11 cellular contexts compared by ENCODE assay signal in the genomic region with DNA sequence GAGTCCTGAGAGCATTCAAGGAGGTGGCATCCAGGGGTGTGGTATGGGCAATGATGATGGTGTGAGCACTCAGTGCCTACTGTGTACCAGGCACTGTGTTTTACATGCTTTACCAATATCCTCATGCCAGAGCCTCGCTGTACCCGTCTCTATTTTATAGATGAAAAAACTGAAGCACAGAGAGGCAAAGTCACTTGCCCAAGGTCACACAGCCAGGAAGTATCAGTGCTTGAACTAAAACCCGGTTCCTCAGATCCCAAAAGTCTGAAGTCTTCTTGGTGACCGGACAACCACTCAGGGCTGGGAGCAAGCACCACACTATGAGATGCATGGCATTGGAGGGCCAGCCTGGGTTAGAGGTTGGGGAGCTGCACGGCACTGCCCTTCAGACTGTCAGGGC.
DNase-seq lines count a peak whose midpoint lies in the region; ATAC-seq, FAIRE-seq and TF ChIP-seq lines count a peak whose summit lies in the region.
"Had no signal": no experiment of that assay in that cellular context is flagged by ENCODE, and none has a peak within 500 bp of the region (broad histone marks: within the 10 kb centered on the region; RNA-seq: fewer than 3 reads in every experiment).

No MANE protein-coding gene starts in this region.

- H3K18ac ChIP-seq in neuronal stem cell (ENCODE audit: low read length): no peak overlapping the region

- no peaks in the 10 kb centered on the region for H3K36me3 ChIP-seq in neuronal stem cell (replicated peaks in 1 of 2; ENCODE audit: control insufficient read depth in 2 of 2, insufficient read depth in 2 of 2, low read length in 2 of 2)

- H3K4me3 ChIP-seq in A549 (no peak overlapping the region), neuronal stem cell (ENCODE audit: low read length in 2 of 2) (no peak overlapping the region)

- peaks cover 0 to 6% (median 0%) of the 10 kb centered on the region in 3 donors for H3K27me3 Mint-ChIP-seq in CD14-positive monocyte (ENCODE audit: low read depth in 3 of 3)

- H3K9me3 Mint-ChIP-seq in CD14-positive monocyte: peaks cover 0 to 3% (median 0%) of the 10 kb centered on the region in 7 donors
- H3K9me3 Mint-ChIP-seq in stimulated activated effector memory CD8-positive, alpha-beta T cell treated with anti-CD3 and anti-CD28 coated beads, Interleukin-12 subunit alpha, Interleukin-12 subunit beta, amount 100 ng/mL, for 72 hours: no peaks in the 10 kb centered on the region

- no peak for FAIRE-seq in A549 (lab: Jason Lieb, UNC)

- no peak overlapping the region for H3K9ac ChIP-seq in neuronal stem cell (ENCODE audit: low read depth, low read length, poor library complexity)

- no peak overlapping the region for H2BK12ac ChIP-seq in neuronal stem cell (ENCODE audit: low read length)

- CTCF ChIA-PET in A549 (lab: Yijun Ruan, JAX): interaction anchor here (1.5 kb wide), 1 partner anchor 275 kb away, joined by 7 read pairs; no protein-coding TSS in a partner anchor

- H3K36me3 Mint-ChIP-seq in CD14-positive monocyte: no peaks in the 10 kb centered on the region
- H3K36me3 Mint-ChIP-seq in stimulated activated effector memory CD8-positive, alpha-beta T cell treated with anti-CD3 and anti-CD28 coated beads, Interleukin-12 subunit alpha, Interleukin-12 subunit beta, amount 100 ng/mL, for 72 hours: no peaks in the 10 kb centered on the region
- H3K36me3 Mint-ChIP-seq: CD8-positive, alpha-beta memory T cell had no signal

- H2AK5ac ChIP-seq in neuronal stem cell (ENCODE audit: low read depth, low read length): peak overlapping the region; percentile 40

- H3K27ac Mint-ChIP-seq in CD14-positive monocyte: no peak overlapping the region
- no peak overlapping the region for H3K27ac Mint-ChIP-seq in stimulated activated effector memory CD8-positive, alpha-beta T cell treated with anti-CD3 and anti-CD28 coated beads, Interleukin-12 subunit alpha, Interleukin-12 subunit beta, amount 100 ng/mL, for 72 hours
- H3K27ac Mint-ChIP-seq: CD8-positive, alpha-beta memory T cell had no signal

- H3K27ac ChIP-seq in A549 (no peak overlapping the region), neuronal stem cell (replicated peaks; ENCODE audit: low read length) (no peak overlapping the region)

- H3K4me3 Mint-ChIP-seq in CD14-positive monocyte: no peak overlapping the region
- H3K4me3 Mint-ChIP-seq in stimulated activated effector memory CD8-positive, alpha-beta T cell treated with anti-CD3 and anti-CD28 coated beads, Interleukin-12 subunit alpha, Interleukin-12 subunit beta, amount 100 ng/mL, for 72 hours: no peak overlapping the region
- H3K4me3 Mint-ChIP-seq: CD8-positive, alpha-beta memory T cell had no signal

- no peak overlapping the region for H2BK15ac ChIP-seq in neuronal stem cell (ENCODE audit: low read length)

- TF ChIP-seq CTCF in A549 (IDR thresholded peaks at IDR 0.05) (no peak), CD14-positive monocyte (IDR thresholded peaks at IDR 0.05) (no peak)

- H4K91ac ChIP-seq in neuronal stem cell (ENCODE audit: low read depth, low read length, poor library complexity): no peak overlapping the region

- peak overlapping the region; percentile 14 for H3K4ac ChIP-seq in neuronal stem cell (ENCODE audit: low read length)

- WGBS in A549 (ENCODE audit: missing lambda C conversion rate): 13% methylated on average over 5 of the region's 5 CpGs
- no CpG with 5 or more reads among the region's 5 CpGs for WGBS in neuronal stem cell (ENCODE audit: extremely low coverage in 2 of 2, insufficient read length in 2 of 2, insufficient replicate concordance in 1 of 2), 2 donors

- H3K27me3 ChIP-seq in neuronal stem cell (ENCODE audit: control insufficient read depth in 3 of 3, insufficient read depth in 3 of 3, low read depth in 1 of 3, low read length in 3 of 3): no peaks in the 10 kb centered on the region

- no peak for TF ChIP-seq RAD21 in A549 (conservative IDR thresholded peaks at IDR 0.05 in 1 of 2, IDR thresholded peaks at IDR 0.05 in 1 of 2)

- TF ChIP-seq POLR2A in A549 (IDR thresholded peaks at IDR 0.05; ENCODE audit: low read length): no peak

- H3K4me2 ChIP-seq in A549 (no peak overlapping the region), neuronal stem cell (ENCODE audit: insufficient read depth, low read length, poor library complexity, severe bottlenecking) (no peak overlapping the region)

- H3K4me1 Mint-ChIP-seq in CD14-positive monocyte: no peaks in the 10 kb centered on the region
- no peaks in the 10 kb centered on the region for H3K4me1 Mint-ChIP-seq in stimulated activated effector memory CD8-positive, alpha-beta T cell treated with anti-CD3 and anti-CD28 coated beads, Interleukin-12 subunit alpha, Interleukin-12 subunit beta, amount 100 ng/mL, for 72 hours
- H3K4me1 Mint-ChIP-seq: CD8-positive, alpha-beta memory T cell had no signal

- H2BK120ac ChIP-seq in neuronal stem cell (ENCODE audit: low read depth, low read length): no peak overlapping the region

- no peaks in the 10 kb centered on the region for H3K79me1 ChIP-seq in neuronal stem cell (ENCODE audit: low read depth, low read length)

- TF ChIP-seq EP300 in A549 (IDR thresholded peaks at IDR 0.05): no peak

- H3K4me1 ChIP-seq in A549: no peaks in the 10 kb centered on the region
- no peaks in the 10 kb centered on the region for H3K4me1 ChIP-seq in neuronal stem cell (ENCODE audit: control insufficient read depth in 2 of 2, insufficient read depth in 1 of 2, low read depth in 1 of 2, low read length in 2 of 2)

- H3K9me3 ChIP-seq in A549 (peaks cover 15% of the 10 kb centered on the region; the same call in 1 of the 3 replicates), neuronal stem cell (replicated peaks in 1 of 2; ENCODE audit: control insufficient read depth in 2 of 2, insufficient read depth in 1 of 2, low read depth in 1 of 2, low read length in 2 of 2) (no peaks in the 10 kb centered on the region)

- POLR2A ChIA-PET in A549 (lab: Yijun Ruan, JAX): no interaction called here

- DNase-seq in A549 (ENCODE audit: low read depth in 1 of 2, low spot score in 1 of 2): no peak
- peak; percentile 7 for DNase-seq in CD14-positive monocyte (ENCODE audit: low spot score)
- DNase-seq in neuronal stem cell (ENCODE audit: low spot score): no peak
- DNase-seq in stimulated activated effector memory CD8-positive, alpha-beta T cell treated with anti-CD3 and anti-CD28 coated beads, Interleukin-12 subunit alpha, Interleukin-12 subunit beta, amount 100 ng/mL, for 72 hours (ENCODE audit: low spot score in 2 of 2): no peak
- no peak for DNase-seq in NK-92 (lab: John Stamatoyannopoulos, UW; ENCODE audit: unreplicated experiment)
- no peak for DNase-seq in activated CD4-positive, alpha-beta T cell treated with anti-CD3 and anti-CD28 coated beads, Interleukin-2, amount 50 U/mL, for 48 hours
- DNase-seq: DMS53, GF-D8, HCEC 1CT had no signal

- H4K8ac ChIP-seq in neuronal stem cell (ENCODE audit: low read depth, low read length): no peak overlapping the region

- no peak overlapping the region for H2BK5ac ChIP-seq in neuronal stem cell (ENCODE audit: low read length)

- H2AFZ ChIP-seq in neuronal stem cell (ENCODE audit: low read length): no peak overlapping the region

- intact Hi-C loops in CD14-positive monocyte (cut with micrococcal nuclease): no loop called here

- peak overlapping the region; percentile 44 for H3K23ac ChIP-seq in neuronal stem cell (ENCODE audit: low read depth, low read length, poor library complexity)

- no peak overlapping the region for H3K14ac ChIP-seq in neuronal stem cell (ENCODE audit: low read length)

- ATAC-seq in A549 (no peak), GM18861 (IDR thresholded peaks at IDR 0.05; ENCODE audit: unreplicated experiment) (no peak)
- ATAC-seq in stimulated activated effector memory CD8-positive, alpha-beta T cell treated with anti-CD3 and anti-CD28 coated beads, Interleukin-12 subunit alpha, Interleukin-12 subunit beta, amount 100 ng/mL, for 72 hours: peak; percentile 8

TF ChIP-seq in A549, 52 proteins besides CTCF, POLR2A, EP300 and RAD21:
- TF ChIP-seq TP53 (CRISPR knock-in tag; IDR thresholded peaks at IDR 0.05) (no peak), FOSL2 (IDR thresholded peaks at IDR 0.05) (no peak), FOSL2 (CRISPR knock-in tag; IDR thresholded peaks at IDR 0.05) (no peak), ZFP36 (IDR thresholded peaks at IDR 0.05; ENCODE audit: borderline replicate concordance, partially characterized antibody) (peak; percentile 58)
